Comparison of ENCODE assay signal across 20 cellular contexts in the genomic region with DNA sequence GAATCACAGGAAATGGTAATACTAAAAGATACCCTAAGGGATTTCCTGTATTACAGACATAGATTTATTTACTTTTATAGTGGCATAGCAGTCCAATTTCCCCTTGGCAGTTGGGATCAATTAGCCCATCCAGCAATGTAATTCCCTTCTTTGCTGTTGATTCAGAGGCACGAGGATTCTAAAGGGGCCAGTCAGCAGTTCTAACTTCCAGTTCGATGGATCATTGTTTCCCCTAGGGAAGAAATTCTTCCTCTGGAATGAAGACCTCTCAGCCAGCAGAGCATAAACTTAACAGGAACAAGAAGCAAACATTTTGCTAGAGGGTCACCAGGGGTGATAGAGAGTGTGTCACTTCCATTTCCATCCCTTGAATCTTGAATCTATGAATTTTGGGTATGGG.
DNase-seq lines count a peak whose midpoint lies in the region; ATAC-seq, FAIRE-seq and TF ChIP-seq lines count a peak whose summit lies in the region.
"Had no signal": no experiment of that assay in that cellular context is flagged by ENCODE, and none has a peak within 500 bp of the region (broad histone marks: within the 10 kb centered on the region; RNA-seq: fewer than 3 reads in every experiment).

No MANE protein-coding gene starts in this region.

- intact Hi-C loops in psoas muscle (cut with DNase I) (no loop called here), OCI-LY7 (cut with micrococcal nuclease; ENCODE audit: unreplicated experiment) (no loop called here)

- no peaks in the 10 kb centered on the region for H3K9me2 ChIP-seq in OCI-LY7 (ENCODE audit: insufficient read depth, low read length)

- WGBS in psoas muscle, 3 donors: 28 to 40% (median 40%) methylated on average over 2 of the region's 2 CpGs

- no peak overlapping the region for H3K4me3 ChIP-seq in psoas muscle
- no peak overlapping the region for H3K4me3 ChIP-seq in OCI-LY7 (ENCODE audit: low read depth, low read length, poor library complexity, severe bottlenecking)
- H3K4me3 ChIP-seq: SJSA1 had no signal

- H3K9me3 ChIP-seq in psoas muscle (peaks cover 5% of the 10 kb centered on the region), OCI-LY7 (ENCODE audit: low read length) (no peaks in the 10 kb centered on the region)
- H3K9me3 ChIP-seq: BE2C, SJSA1 had no signal

- H3K27ac ChIP-seq in psoas muscle: no peak overlapping the region
- H3K27ac ChIP-seq in OCI-LY7 (ENCODE audit: low read depth, low read length, poor library complexity, severe bottlenecking): no peak overlapping the region
- H3K27ac ChIP-seq: SJSA1 had no signal

- H3K36me3 ChIP-seq in psoas muscle (ENCODE audit: insufficient read depth in 1 of 2, low read depth in 1 of 2) (no peaks in the 10 kb centered on the region), OCI-LY7 (ENCODE audit: insufficient read depth, low read length) (no peaks in the 10 kb centered on the region)
- H3K36me3 ChIP-seq: BE2C, SJSA1 had no signal

- no peak for DNase-seq in HTR-8/SVneo (ENCODE audit: insufficient read length, low spot score)
- DNase-seq in fibroblast of gingiva (ENCODE audit: low read depth): peak; percentile 29
- DNase-seq in renal cortical epithelial cell (ENCODE audit: low read depth): peak; percentile 45
- DNase-seq in psoas muscle: no peak
- DNase-seq in OCI-LY7 (ENCODE audit: low spot score): no peak
- DNase-seq: BE2C; CD4-positive, alpha-beta T cell; Kasumi-1; NCI-H1694; NCI-H2081; NCI-H2171; NCI-H345; NCI-H524 treated with DMSO at 0.1 percent for 48 hours; OCI-M1 had no signal

- FAIRE-seq in HTR-8/SVneo (lab: Jason Lieb, UNC): peak; percentile 31
- FAIRE-seq: GM12891, H54 had no signal

- H3K4me1 ChIP-seq in psoas muscle (no peaks in the 10 kb centered on the region), OCI-LY7 (ENCODE audit: insufficient read depth, low read length, poor library complexity, severe bottlenecking) (no peaks in the 10 kb centered on the region)
- H3K4me1 ChIP-seq: BE2C, SJSA1 had no signal

- TF ChIP-seq CTCF in psoas muscle (IDR thresholded peaks at IDR 0.05) (no peak), OCI-LY7 (conservative IDR thresholded peaks at IDR 0.05; ENCODE audit: low read length) (no peak)

- CTCF ChIA-PET in OCI-LY7 (lab: Charles Lee; ENCODE audit: unreplicated experiment): no interaction called here

- BruUV-seq in OCI-LY7 (replicated peaks; lab: Mats Ljungman, UMichigan): no TSS peak

- POLR2A ChIA-PET in OCI-LY7 (lab: Charles Lee): no interaction called here

- no peaks in the 10 kb centered on the region for H3K79me2 ChIP-seq in OCI-LY7 (ENCODE audit: insufficient read depth, low read depth, low read length)

- no peaks in the 10 kb centered on the region for H3K27me3 ChIP-seq in psoas muscle (ENCODE audit: insufficient read depth in 3 of 3, low read length in 2 of 3)
- H3K27me3 ChIP-seq: BE2C, SJSA1 had no signal

- ATAC-seq in GM19328 (IDR thresholded peaks at IDR 0.05; ENCODE audit: unreplicated experiment) (no peak), HG03439 (IDR thresholded peaks at IDR 0.05; ENCODE audit: unreplicated experiment) (no peak), psoas muscle (no peak)
- ATAC-seq: Right ventricle myocardium inferior had no signal

- H3K4me2 ChIP-seq in OCI-LY7 (ENCODE audit: low read length): no peak overlapping the region

- no peak overlapping the region for H2AFZ ChIP-seq in OCI-LY7 (ENCODE audit: low read length)

- H4K20me1 ChIP-seq in OCI-LY7 (ENCODE audit: insufficient read depth, low read length): no peaks in the 10 kb centered on the region

Comparison
In these comparisons a context has a peak if more than half of its experiments do, and no peak if none do; other contexts are left out.
1. DNase-seq: peak in fibroblast of gingiva (single experiment) and renal cortical epithelial cell (single experiment); none in HTR-8/SVneo (single experiment), psoas muscle (0 of 2) and OCI-LY7 (single experiment).